Comparison of ENCODE assay signal across 1 cellular context in genomic region chr3:179604336-179605078, GRCh38.
TF ChIP-seq lines count a peak whose summit lies in the region.

Gene MRPL47, minus strand, starts transcription at chr3:179604638. Its CDS starts 14 bp downstream, at chr3:179604624.
Gene NDUFB5, plus strand, starts transcription at chr3:179604794. Its CDS starts 22 bp downstream, at chr3:179604816.

TF ChIP-seq in HepG2, 621 proteins besides CTCF, POLR2A, EP300 and RAD21 (continued from another document and continues in another):
- TF ChIP-seq REST (IDR thresholded peaks at IDR 0.05; ENCODE audit: borderline replicate concordance in 1 of 2, low read depth in 1 of 2, low read length in 2 of 2) (peak in 1 of 2 experiments; percentile 56; a peak in 1 of 4 replicates), KAT2B (IDR thresholded peaks at IDR 0.05; ENCODE audit: borderline replicate concordance, low read depth, low read length) (no peak), ELF4 (CRISPR knock-in tag; IDR thresholded peaks at IDR 0.05; ENCODE audit: borderline replicate concordance) (0 out of 2 replicates have a peak, but pooled peaks have one; percentile 34), ZNF383 (CRISPR knock-in tag; IDR thresholded peaks at IDR 0.05; ENCODE audit: borderline replicate concordance) (no peak), HMGXB3 (CRISPR knock-in tag; IDR thresholded peaks at IDR 0.05; ENCODE audit: borderline replicate concordance) (peak; percentile 65), ZNF616 (CRISPR knock-in tag; IDR thresholded peaks at IDR 0.05; ENCODE audit: low read depth) (0 out of 2 replicates have a peak, but pooled peaks have one; percentile 45), FOXO4 (CRISPR knock-in tag; conservative IDR thresholded peaks at IDR 0.05) (no peak), CEBPB (IDR thresholded peaks at IDR 0.05; ENCODE audit: borderline replicate concordance, low read depth, low read length) (no peak), ATM (IDR thresholded peaks at IDR 0.05; ENCODE audit: borderline replicate concordance) (no peak), KLF15 (CRISPR knock-in tag; IDR thresholded peaks at IDR 0.05; ENCODE audit: borderline replicate concordance) (no peak), FOXJ3 (CRISPR knock-in tag; IDR thresholded peaks at IDR 0.05; ENCODE audit: borderline replicate concordance) (peak; percentile 19; the same call in 1 of the 2 replicates), RARG (CRISPR knock-in tag; IDR thresholded peaks at IDR 0.05; ENCODE audit: low read depth) (no peak), ARNT (IDR thresholded peaks at IDR 0.05) (no peak), XBP1 (CRISPR knock-in tag; IDR thresholded peaks at IDR 0.05) (no peak), AGO2 (optimal IDR thresholded peaks at IDR 0.05; ENCODE audit: low read depth, low read length) (peak; percentile 76), ZBTB3 (CRISPR knock-in tag; IDR thresholded peaks at IDR 0.05; ENCODE audit: borderline replicate concordance, low read depth) (no peak), REXO4 (CRISPR knock-in tag; IDR thresholded peaks at IDR 0.05; ENCODE audit: borderline replicate concordance) (no peak), MEIS1 (CRISPR knock-in tag; IDR thresholded peaks at IDR 0.05; ENCODE audit: borderline replicate concordance) (no peak), ZNF598 (CRISPR knock-in tag; IDR thresholded peaks at IDR 0.05; ENCODE audit: borderline replicate concordance) (0 out of 2 replicates have a peak, but pooled peaks have one; percentile 27), ZNF788 (CRISPR knock-in tag; IDR thresholded peaks at IDR 0.05; ENCODE audit: borderline replicate concordance) (peak; percentile 89; the same call in 1 of the 2 replicates), HNRNPLL (IDR thresholded peaks at IDR 0.05; ENCODE audit: low read depth, low read length, poor library complexity, severe bottlenecking) (peak; percentile 49), ZEB1 (IDR thresholded peaks at IDR 0.05; ENCODE audit: insufficient replicate concordance, low read depth) (no peak), ZNF850 (CRISPR knock-in tag; conservative IDR thresholded peaks at IDR 0.05) (no peak), ZNF703 (CRISPR knock-in tag; IDR thresholded peaks at IDR 0.05; ENCODE audit: borderline replicate concordance) (no peak), CENPBD1 (CRISPR knock-in tag; IDR thresholded peaks at IDR 0.05; ENCODE audit: borderline replicate concordance, low read depth) (no peak), ZNF142 (CRISPR knock-in tag; IDR thresholded peaks at IDR 0.05) (peak; percentile 77; the same call in 1 of the 2 replicates), HCFC1 (IDR thresholded peaks at IDR 0.05; ENCODE audit: low read depth, low read length) (peak; percentile 74), ZC3H13 (CRISPR knock-in tag; IDR thresholded peaks at IDR 0.05) (no peak), CBX1 (IDR thresholded peaks at IDR 0.05; ENCODE audit: low read depth) (no peak), PCBP1 (IDR thresholded peaks at IDR 0.05; ENCODE audit: borderline replicate concordance, low read depth, low read length) (0 out of 2 replicates have a peak, but pooled peaks have one; percentile 57), ZNF33B (CRISPR knock-in tag; IDR thresholded peaks at IDR 0.05) (no peak), E2F2 (CRISPR knock-in tag; IDR thresholded peaks at IDR 0.05; ENCODE audit: borderline replicate concordance) (no peak), RBM22 (optimal IDR thresholded peaks at IDR 0.05; ENCODE audit: low read length) (no peak), ZNF552 (CRISPR knock-in tag; IDR thresholded peaks at IDR 0.05; ENCODE audit: borderline replicate concordance) (no peak), PAX8 (CRISPR knock-in tag; IDR thresholded peaks at IDR 0.05; ENCODE audit: borderline replicate concordance) (no peak), CEBPG (CRISPR knock-in tag; IDR thresholded peaks at IDR 0.05) (peak; percentile 34), U2AF1 (optimal IDR thresholded peaks at IDR 0.05; ENCODE audit: low read depth, low read length) (peak; percentile 48), ZNF232 (CRISPR knock-in tag; IDR thresholded peaks at IDR 0.05; ENCODE audit: borderline replicate concordance) (0 out of 2 replicates have a peak, but pooled peaks have one; percentile 31), ZNF367 (CRISPR knock-in tag; IDR thresholded peaks at IDR 0.05; ENCODE audit: borderline replicate concordance) (no peak), ZMYM2 (CRISPR knock-in tag; IDR thresholded peaks at IDR 0.05) (0 out of 2 replicates have a peak, but pooled peaks have one; percentile 45), KDM2A (CRISPR knock-in tag; IDR thresholded peaks at IDR 0.05; ENCODE audit: borderline replicate concordance, low read depth) (peak; percentile 79)
